8 cellular contexts compared by ENCODE assay signal in the genomic region with DNA sequence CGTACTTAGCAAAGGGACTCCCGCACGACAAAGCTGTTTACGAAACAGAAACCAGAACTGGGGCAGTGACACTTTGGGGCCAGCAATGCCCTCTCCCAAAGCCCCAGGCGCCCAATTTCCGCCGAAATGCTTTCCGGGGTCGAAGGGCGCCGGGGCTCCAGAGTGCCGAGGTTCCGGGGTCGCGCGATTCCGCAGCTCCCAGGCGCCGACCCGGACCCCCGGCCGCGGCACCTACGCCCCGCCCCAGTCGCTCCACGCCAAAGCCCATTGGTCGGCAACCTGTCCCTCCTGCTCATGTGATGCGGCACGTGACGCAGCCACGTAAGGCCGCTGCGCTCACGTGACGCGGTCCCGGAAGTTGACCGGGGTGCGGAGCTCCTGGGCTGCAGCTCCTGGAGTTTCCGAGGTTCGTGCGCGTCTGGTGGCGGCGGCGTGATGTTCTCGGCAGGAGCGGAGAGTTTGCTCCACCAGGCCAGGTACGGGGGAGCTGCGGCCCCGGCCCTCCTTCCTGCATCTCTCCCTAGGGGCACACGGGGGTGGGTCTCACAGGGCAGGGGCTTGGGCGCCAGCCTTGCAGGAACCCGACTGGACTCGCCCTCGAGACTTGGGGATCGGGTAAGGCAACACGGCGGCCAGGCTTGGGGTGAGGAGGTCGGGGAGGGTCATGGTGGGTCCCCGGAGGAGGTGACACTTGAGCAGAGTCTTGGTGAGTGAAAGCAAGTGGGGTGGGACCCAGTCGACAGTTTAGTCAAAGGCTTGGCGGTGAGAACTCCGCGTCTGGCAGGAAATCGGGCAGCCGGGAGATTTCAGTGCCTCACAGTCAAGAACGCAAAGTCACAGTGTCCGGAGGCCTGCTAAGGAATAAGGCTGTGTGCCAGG. TPM values are rescaled to one million over a fixed set of nuclear protein-coding genes. Genes with fewer than 3 reads are reported as not detected.
DNase-seq lines count a peak whose midpoint lies in the region; ATAC-seq and TF ChIP-seq lines count a peak whose summit lies in the region.

A gene with protein sequence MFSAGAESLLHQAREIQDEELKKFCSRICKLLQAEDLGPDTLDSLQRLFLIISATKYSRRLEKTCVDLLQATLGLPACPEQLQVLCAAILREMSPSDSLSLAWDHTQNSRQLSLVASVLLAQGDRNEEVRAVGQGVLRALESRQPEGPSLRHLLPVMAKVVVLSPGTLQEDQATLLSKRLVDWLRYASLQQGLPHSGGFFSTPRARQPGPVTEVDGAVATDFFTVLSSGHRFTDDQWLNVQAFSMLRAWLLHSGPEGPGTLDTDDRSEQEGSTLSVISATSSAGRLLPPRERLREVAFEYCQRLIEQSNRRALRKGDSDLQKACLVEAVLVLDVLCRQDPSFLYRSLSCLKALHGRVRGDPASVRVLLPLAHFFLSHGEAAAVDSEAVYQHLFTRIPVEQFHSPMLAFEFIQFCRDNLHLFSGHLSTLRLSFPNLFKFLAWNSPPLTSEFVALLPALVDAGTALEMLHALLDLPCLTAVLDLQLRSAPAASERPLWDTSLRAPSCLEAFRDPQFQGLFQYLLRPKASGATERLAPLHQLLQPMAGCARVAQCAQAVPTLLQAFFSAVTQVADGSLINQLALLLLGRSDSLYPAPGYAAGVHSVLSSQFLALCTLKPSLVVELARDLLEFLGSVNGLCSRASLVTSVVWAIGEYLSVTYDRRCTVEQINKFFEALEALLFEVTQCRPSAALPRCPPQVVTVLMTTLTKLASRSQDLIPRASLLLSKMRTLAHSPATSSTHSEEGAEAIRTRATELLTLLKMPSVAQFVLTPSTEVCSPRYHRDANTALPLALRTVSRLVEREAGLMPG (plus strand): TSS at position 343 of the 879 bp plus-strand sequence. CDS start 93 bp downstream, at position 436.

- peak; percentile 95 for ATAC-seq in HG02759 (IDR thresholded peaks at IDR 0.05; ENCODE audit: unreplicated experiment)

- H3K27me3 ChIP-seq in ovary (no peaks in the 10 kb centered on the region), thymus (ENCODE audit: control insufficient read depth, insufficient read depth) (no peaks in the 10 kb centered on the region)

- 0 to 1% (median 0%) methylated on average over 47 to 70 of the region's 70 CpGs for WGBS in ovary, 3 donors
- WGBS in thymus, result under 1% methylated on average over 70 of the region's 70 CpGs

- peak; percentile 73 for TF ChIP-seq POLR2A in ovary (IDR thresholded peaks at IDR 0.05)

- intact Hi-C loops in head of caudate nucleus (cut with DNase I), result no loop called here
- intact Hi-C loops in ovary (cut with DNase I), result no loop called here

- H3K4me1 ChIP-seq in ovary (ENCODE audit: insufficient read depth) (peaks cover 9% of the 10 kb centered on the region), thymus (ENCODE audit: control insufficient read depth, insufficient read depth, low read length) (peaks cover 13% of the 10 kb centered on the region)

- no peaks in the 10 kb centered on the region for H3K36me3 ChIP-seq in ovary
- peaks cover 3% of the 10 kb centered on the region for H3K36me3 ChIP-seq in thymus (ENCODE audit: control insufficient read depth, insufficient read depth)

- peak within 1 kb of the TSS; percentile 87 to 90 for H3K27ac ChIP-seq in ovary
- peak within 1 kb of the TSS; percentile 89 for H3K27ac ChIP-seq in thymus (ENCODE audit: low read depth)

- no peak for TF ChIP-seq EP300 in ovary (IDR thresholded peaks at IDR 0.05)

- DNase-seq in NCI-H128 (lab: John Stamatoyannopoulos, UW; ENCODE audit: unreplicated experiment), result peak; percentile 68
- peak; percentile 94 to 96 for DNase-seq in SW 1271 (lab: John Stamatoyannopoulos, UW)
- DNase-seq in activated naive CD8-positive, alpha-beta T cell treated with anti-CD3 and anti-CD28 coated beads, Interleukin-2, amount 50 U/mL, for 16 hours (ENCODE audit: low read depth, low spot score), result peak; percentile 86
- peak; percentile 95 to 100 (median 98) for DNase-seq in head of caudate nucleus
- peak; percentile 95 to 97 (median 95) for DNase-seq in ovary

- TF ChIP-seq CTCF in GM12875 (IDR thresholded peaks at IDR 0.05; ENCODE audit: borderline replicate concordance, insufficient read depth, low read depth, low read length) (no peak), ovary (IDR thresholded peaks at IDR 0.05) (no peak)

- peak within 1 kb of the TSS; percentile 97 for H3K4me3 ChIP-seq in GM12875 (ENCODE audit: low read depth, low read length)
- peak within 1 kb of the TSS; percentile 54 for H3K4me3 ChIP-seq in ovary
- H3K4me3 ChIP-seq in thymus (ENCODE audit: low read length), result peak within 1 kb of the TSS; percentile 65

- no peaks in the 10 kb centered on the region for H3K9me3 ChIP-seq in ovary
- H3K9me3 ChIP-seq in thymus (ENCODE audit: control insufficient read depth), result no peaks in the 10 kb centered on the region

RNA-seq across cellular contexts. Expression of the gene that starts here (rescaled TPM):
- total RNA-seq in ovary, result 10 to 100 TPM; 16.3 to 37.3 (median 23.1) TPM
- polyA plus RNA-seq in ovary (10 to 100 TPM in 1 of 2 donors, 1 to 10 TPM in 1; 2.4 to 26.4 TPM), thymus (104 TPM)

Comparison
In these comparisons a context has a peak if more than half of its experiments do, and no peak if none do; other contexts are left out.
1. Peak in every context shown above with its lines: DNase-seq, ATAC-seq, H3K4me3 ChIP-seq and H3K27ac ChIP-seq.